Comparison of ENCODE assay signal across 8 cellular contexts in genomic region chr16:48687421-48688038, GRCh38.
A peak's percentile ranks its signal among the peaks of the same experiment; 100 is the strongest.
DNase-seq lines count a peak whose midpoint lies in the region; ATAC-seq, FAIRE-seq and TF ChIP-seq lines count a peak whose summit lies in the region.

No MANE protein-coding gene starts in this region.

- no peak overlapping the region for H3K27ac Mint-ChIP-seq in stimulated activated naive CD8-positive, alpha-beta T cell treated with anti-CD3 and anti-CD28 coated beads, Interleukin-15, amount 100 ng/mL, for 72 hours

- H3K4me1 ChIP-seq in HEK293 (ENCODE audit: control insufficient read depth, insufficient read depth, low read length) (no peaks in the 10 kb centered on the region), HepG2 (ENCODE audit: insufficient read depth, low read length) (0 out of 2 replicates have a peak, but pooled peaks cover 6% of the 10 kb centered on the region)

- H3K4me2 ChIP-seq in HepG2 (ENCODE audit: low read depth, low read length), result no peak overlapping the region

- H3K9me3 ChIP-seq in HEK293 (ENCODE audit: control insufficient read depth, insufficient read depth, low read depth, low read length), result no peaks in the 10 kb centered on the region
- no peaks in the 10 kb centered on the region for H3K9me3 ChIP-seq in HepG2 (ENCODE audit: low read length)

- H3K4me1 Mint-ChIP-seq in stimulated activated naive CD8-positive, alpha-beta T cell treated with anti-CD3 and anti-CD28 coated beads, Interleukin-15, amount 100 ng/mL, for 72 hours, result peaks cover 8% of the 10 kb centered on the region

- H3K27ac ChIP-seq in HEK293 (ENCODE audit: extremely low read depth, low read depth, low read length), result no peak overlapping the region
- H3K27ac ChIP-seq in HepG2 (ENCODE audit: extremely low read length, insufficient read depth, low read length), result no peak overlapping the region

- H3K4me3 ChIP-seq in HEK293 (ENCODE audit: low read depth, low read length), result no peak overlapping the region
- no peak overlapping the region for H3K4me3 ChIP-seq in NB4 (ENCODE audit: low read depth, low read length)
- no peak overlapping the region for H3K4me3 ChIP-seq in choroid plexus epithelial cell (ENCODE audit: low read depth, low read length)
- no peak overlapping the region for H3K4me3 ChIP-seq in HepG2 (replicated peaks in 1 of 3; ENCODE audit: insufficient read depth in 1 of 3, low read depth in 2 of 3, low read length in 3 of 3)

- no peaks in the 10 kb centered on the region for H4K20me1 ChIP-seq in HepG2 (ENCODE audit: insufficient read depth, low read length)

- FAIRE-seq in HepG2 (lab: Jason Lieb, UNC), result peak; percentile 97

- POLR2A ChIA-PET in HEK293 (lab: Yijun Ruan, JAX), result no interaction called here
- POLR2A ChIA-PET in HepG2 (lab: Yijun Ruan, JAX), result no interaction called here

- no peak overlapping the region for H2AFZ ChIP-seq in HepG2 (ENCODE audit: low read length)

- DNase-seq in activated naive CD4-positive, alpha-beta T cell treated with Interleukin-2 at 50 U/mL for 16 hours, result peak; percentile 5
- no peak for DNase-seq in activated naive CD4-positive, alpha-beta T cell (lab: John Stamatoyannopoulos, UW)
- DNase-seq in NB4 (ENCODE audit: low read depth), result peak; percentile 76
- DNase-seq in SIG-M5 treated with dmso at 0.1 percent for 504 hours (lab: John Stamatoyannopoulos, UW; ENCODE audit: unreplicated experiment), result peak; percentile 77
- peak; percentile 85 for DNase-seq in choroid plexus epithelial cell (ENCODE audit: low read depth)
- peak; percentile 84 for DNase-seq in HepG2 (ENCODE audit: low spot score)
- peak; percentile 26 to 30 for DNase-seq in stimulated activated naive CD8-positive, alpha-beta T cell treated with anti-CD3 and anti-CD28 coated beads, Interleukin-15, amount 100 ng/mL, for 72 hours

- TF ChIP-seq EP300 in HepG2 (IDR thresholded peaks at IDR 0.05; ENCODE audit: low read depth in 2 of 2, low read length in 2 of 2) (no peak), HepG2 (CRISPR knock-in tag; IDR thresholded peaks at IDR 0.05; ENCODE audit: borderline replicate concordance) (no peak)

- no peaks in the 10 kb centered on the region for H3K79me2 ChIP-seq in HepG2 (ENCODE audit: insufficient read depth, low read length)

- in situ Hi-C loops in HepG2 (cut with HindIII; ENCODE audit: extremely low pct_ligation_motif_present, low pct_unique_long_range_greater_than_20kb), result no loop called here

- TF ChIP-seq POLR2A in NB4 (IDR thresholded peaks at IDR 0.05; ENCODE audit: extremely low read depth, insufficient read length), result no peak
- no peak for TF ChIP-seq POLR2A in HepG2 (IDR thresholded peaks at IDR 0.05; ENCODE audit: insufficient read depth in 1 of 2, low read depth in 2 of 2, low read length in 2 of 2)

- BruUV-seq in HepG2 (replicated peaks; lab: Mats Ljungman, UMichigan), result no TSS peak

- WGBS in HepG2 (ENCODE audit: low lambda C conversion rate), result under 1% methylated on average over 9 of the region's 9 CpGs

- H3K9me3 Mint-ChIP-seq in stimulated activated naive CD8-positive, alpha-beta T cell treated with anti-CD3 and anti-CD28 coated beads, Interleukin-15, amount 100 ng/mL, for 72 hours, result no peaks in the 10 kb centered on the region

- H3K27me3 Mint-ChIP-seq in stimulated activated naive CD8-positive, alpha-beta T cell treated with anti-CD3 and anti-CD28 coated beads, Interleukin-15, amount 100 ng/mL, for 72 hours, result peaks cover 40% of the 10 kb centered on the region

- no peaks in the 10 kb centered on the region; a peak in 1 of 5 replicates for H3K27me3 ChIP-seq in HepG2 (ENCODE audit: control insufficient read depth in 1 of 2, insufficient read depth in 2 of 2, low read length in 2 of 2)

- intact Hi-C loops in HepG2 (cut with micrococcal nuclease; ENCODE audit: unreplicated experiment), result loop anchor here (1.0 to 5.0 kb wide), 3 partner anchors 313 to 663 kb away; no protein-coding TSS in a partner anchor

- H3K9ac ChIP-seq in HepG2 (ENCODE audit: insufficient read depth, low read depth, low read length), result no peak overlapping the region

- TF ChIP-seq CTCF in HEK293 (tag by site-specific recombination; IDR thresholded peaks at IDR 0.05) (peak; percentile 54), NB4 (IDR thresholded peaks at IDR 0.05; ENCODE audit: low read depth, low read length) (peak; percentile 86), choroid plexus epithelial cell (conservative IDR thresholded peaks at IDR 0.05; ENCODE audit: low read depth, low read length) (peak; percentile 84), HepG2 (CRISPR knock-in tag; IDR thresholded peaks at IDR 0.05) (peak; percentile 89)

- peak; percentile 100 for ATAC-seq in HepG2
- ATAC-seq in stimulated activated naive CD8-positive, alpha-beta T cell treated with anti-CD3 and anti-CD28 coated beads, Interleukin-15, amount 100 ng/mL, for 72 hours, result peak; percentile 63

- CTCF ChIA-PET in HEK293 (lab: Yijun Ruan, JAX), result interaction anchor here (0.6 to 3.2 kb wide), 23 partner anchors 8 to 1382 kb away, joined by 3 to 23 read pairs (median 4); no protein-coding TSS in a partner anchor
- CTCF ChIA-PET in HepG2 (lab: Yijun Ruan, JAX; ENCODE audit: low intra/inter-chr PET ratio, low total read pairs), result interaction anchor here (0.8 to 3.7 kb wide), 3 partner anchors 496 to 664 kb away, joined by 4 to 40 read pairs (median 4); no protein-coding TSS in a partner anchor

- no peak overlapping the region for H3K4me3 Mint-ChIP-seq in stimulated activated naive CD8-positive, alpha-beta T cell treated with anti-CD3 and anti-CD28 coated beads, Interleukin-15, amount 100 ng/mL, for 72 hours

- peak; percentile 41; the same call in 1 of the 2 replicates for TF ChIP-seq RAD21 in HepG2 (CRISPR knock-in tag; IDR thresholded peaks at IDR 0.05)

- no peaks in the 10 kb centered on the region for H3K36me3 ChIP-seq in HEK293 (ENCODE audit: control insufficient read depth in 2 of 2, insufficient read depth in 1 of 2, low read length in 2 of 2)
- no peaks in the 10 kb centered on the region for H3K36me3 ChIP-seq in HepG2 (replicated peaks in 1 of 2; ENCODE audit: control insufficient read depth in 1 of 2, insufficient read depth in 2 of 2, low read length in 2 of 2)

TF ChIP-seq in HEK293, 187 proteins besides CTCF, POLR2A, EP300 and RAD21 (continues in another document):
- TF ChIP-seq ZNF621 (tag by site-specific recombination; IDR thresholded peaks at IDR 0.05) (no peak), ZNF692 (tag by site-specific recombination; IDR thresholded peaks at IDR 0.05) (no peak), ZNF239 (tag by site-specific recombination; IDR thresholded peaks at IDR 0.05) (no peak), ZNF623 (tag by site-specific recombination; IDR thresholded peaks at IDR 0.05) (no peak), GLI4 (tag by site-specific recombination; IDR thresholded peaks at IDR 0.05) (no peak), GLI2 (tag by site-specific recombination; IDR thresholded peaks at IDR 0.05; ENCODE audit: borderline replicate concordance, low read depth) (no peak), KLF9 (tag by site-specific recombination; IDR thresholded peaks at IDR 0.05; ENCODE audit: low read depth) (peak; percentile 34; the same call in 1 of the 2 replicates), ZNF654 (tag by site-specific recombination; IDR thresholded peaks at IDR 0.05; ENCODE audit: low read depth) (peak; percentile 75), GFI1B (tag by site-specific recombination; IDR thresholded peaks at IDR 0.05) (no peak), ZBTB8A (tag by site-specific recombination; IDR thresholded peaks at IDR 0.05) (no peak)

TF ChIP-seq in HepG2, 621 proteins besides CTCF, POLR2A, EP300 and RAD21 (continues in another document):
- no peak for TF ChIP-seq ZNF839 (CRISPR knock-in tag; IDR thresholded peaks at IDR 0.05; ENCODE audit: borderline replicate concordance)
- no peak for TF ChIP-seq ZNF281 (CRISPR knock-in tag; IDR thresholded peaks at IDR 0.05; ENCODE audit: borderline replicate concordance)
- TF ChIP-seq ZNF274 (CRISPR knock-in tag; IDR thresholded peaks at IDR 0.05), result no peak
- TF ChIP-seq ELF3 (CRISPR knock-in tag; IDR thresholded peaks at IDR 0.05), result 0 out of 2 replicates have a peak, but pooled peaks have one; percentile 29
- no peak for TF ChIP-seq NFATC3 (CRISPR knock-in tag; IDR thresholded peaks at IDR 0.05)
- TF ChIP-seq RBFOX2 (IDR thresholded peaks at IDR 0.05; ENCODE audit: low read depth, low read length), result no peak
- no peak for TF ChIP-seq KDM5B (CRISPR knock-in tag; IDR thresholded peaks at IDR 0.05; ENCODE audit: borderline replicate concordance)
- TF ChIP-seq FOXA3 (CRISPR knock-in tag; IDR thresholded peaks at IDR 0.05), result no peak
- no peak for TF ChIP-seq HOXA5 (CRISPR knock-in tag; IDR thresholded peaks at IDR 0.05)
- TF ChIP-seq ZNF230 (CRISPR knock-in tag; IDR thresholded peaks at IDR 0.05), result 0 out of 2 replicates have a peak, but pooled peaks have one; percentile 41
- no peak for TF ChIP-seq U2AF1 (optimal IDR thresholded peaks at IDR 0.05; ENCODE audit: low read depth, low read length)
- TF ChIP-seq HNRNPUL1 (IDR thresholded peaks at IDR 0.05; ENCODE audit: low read depth, low read length), result no peak
- no peak for TF ChIP-seq RBM39 (IDR thresholded peaks at IDR 0.05; ENCODE audit: low read depth, low read length, poor library complexity, severe bottlenecking)
- no peak for TF ChIP-seq XBP1 (CRISPR knock-in tag; IDR thresholded peaks at IDR 0.05)
- TF ChIP-seq MED13 (CRISPR knock-in tag; IDR thresholded peaks at IDR 0.05), result no peak
- no peak for TF ChIP-seq ZNF331 (CRISPR knock-in tag; IDR thresholded peaks at IDR 0.05)
- TF ChIP-seq PRPF4 (IDR thresholded peaks at IDR 0.05; ENCODE audit: low read depth, low read length, poor library complexity, severe bottlenecking), result no peak
- TF ChIP-seq ATF7-NPFF (CRISPR knock-in tag; IDR thresholded peaks at IDR 0.05; ENCODE audit: low read depth), result no peak

Comparison
In these comparisons a context has a peak if more than half of its experiments do, and no peak if none do; other contexts are left out.
1. DNase-seq: peak in activated naive CD4-positive, alpha-beta T cell treated with Interleukin-2 at 50 U/mL for 16 hours (single experiment), NB4 (single experiment), SIG-M5 treated with dmso at 0.1 percent for 504 hours (single experiment), choroid plexus epithelial cell (single experiment), HepG2 (single experiment) and stimulated activated naive CD8-positive, alpha-beta T cell treated with anti-CD3 and anti-CD28 coated beads, Interleukin-15, amount 100 ng/mL, for 72 hours (2 of 2); none in activated naive CD4-positive, alpha-beta T cell (0 of 4).
2. Peak in every context shown above with its lines, with median percentiles within 50 percentile points of each other: CTCF ChIP-seq.